28 cellular contexts compared by ENCODE assay signal in the genomic region with DNA sequence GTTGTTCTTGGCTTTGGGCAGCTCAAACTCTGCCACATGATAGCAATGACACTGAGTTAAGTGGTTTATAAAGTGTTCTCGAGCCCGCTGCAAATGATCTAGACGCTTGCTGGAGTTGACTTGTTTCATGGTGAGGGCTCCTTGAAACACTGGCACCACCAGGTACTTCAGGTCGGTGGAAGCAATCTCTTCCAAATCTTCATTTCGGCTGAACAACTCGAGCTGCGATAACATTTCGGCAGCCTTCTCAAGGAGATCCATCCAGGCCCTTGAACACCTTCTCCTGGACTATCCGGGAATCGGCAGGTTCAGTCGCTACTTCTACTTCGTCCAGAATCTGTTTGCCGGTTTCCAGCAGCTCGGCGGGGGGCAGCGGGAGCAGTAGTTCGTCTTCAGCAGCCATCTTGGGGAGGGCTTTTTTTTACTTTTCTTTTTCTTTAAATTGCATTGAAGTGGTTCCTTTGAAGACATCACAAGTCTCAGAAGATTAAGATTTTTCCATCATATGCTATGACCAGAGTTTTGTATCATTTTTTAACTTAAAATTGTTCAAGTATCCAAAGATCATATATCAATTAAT.
"Had no signal": no experiment of that assay in that cellular context is flagged by ENCODE, and none has a peak within 500 bp of the region (broad histone marks: within the 10 kb centered on the region; RNA-seq: fewer than 3 reads in every experiment).

No MANE protein-coding gene starts in this region.

- DNase-seq: activated CD4-positive, alpha-beta memory T cell treated with anti-CD3 and anti-CD28 coated beads for 36 hours; activated CD4-positive, alpha-beta T cell treated with anti-CD3 and anti-CD28 coated beads, Interleukin-2, amount 10 ng/mL, durations not matched to agents 24 days and 14 days; activated CD4-positive, CD25-positive, alpha-beta regulatory T cell treated with anti-CD3 and anti-CD28 coated beads, Interleukin-2, amount 50 U/mL, for 72 hours; activated CD8-positive, alpha-beta memory T cell treated with anti-CD3 and anti-CD28 coated beads, Interleukin-2, amount 50 U/mL, for 4 hours; activated effector memory CD4-positive, alpha-beta T cell treated with anti-CD3 and anti-CD28 coated beads, Interleukin-2, amount 50 U/mL, for 16 hours; activated naive CD4-positive, alpha-beta T cell treated with anti-CD3 and anti-CD28 coated beads for 36 hours; activated naive CD8-positive, alpha-beta T cell treated with anti-CD3 and anti-CD28 coated beads for 36 hours; activated T-cell treated with anti-CD3 and anti-CD28 coated beads, Interleukin-2, amount 50 U/mL, for 1 hour; adrenal gland; aorta; cerebellar nuclear complex; colonic mucosa; effector CD8-positive, alpha-beta T cell; glutamatergic neuron; left cardiac atrium; mammary epithelial cell; ovary; stimulated activated CD4-positive, alpha-beta T cell treated with anti-CD3 and anti-CD28 coated beads, Interleukin-12 subunit alpha, Interleukin-12 subunit beta, amount 100 ng/mL, for 4 hours; stimulated activated CD4-positive, alpha-beta T cell treated with anti-CD3 and anti-CD28 coated beads, Interleukin-4, amount 100 ng/mL, for 1 hour; stimulated activated naive CD8-positive, alpha-beta T cell treated with anti-CD3 and anti-CD28 coated beads, Interleukin-15, Interleukin-2, amounts not matched to agents 100 U/mL and 50 U/mL, for 24 hours; testis; upper lobe of left lung had no signal

- H3K4me3 ChIP-seq: adrenal gland, cardiac muscle cell, colonic mucosa, hepatocyte, ovary, skin epidermis, upper lobe of left lung, vagina had no signal

- H3K27ac ChIP-seq: adrenal gland, cardiac muscle cell, colonic mucosa, epithelial cell of prostate, hepatocyte, skin epidermis, testis, upper lobe of left lung, vagina had no signal

- H3K27me3 ChIP-seq: adrenal gland, cardiac muscle cell, colonic mucosa, hepatocyte, testis, upper lobe of left lung, vagina had no signal

- H3K36me3 ChIP-seq: adrenal gland, cardiac muscle cell, colonic mucosa, ovary, upper lobe of left lung, vagina had no signal

- H3K4me1 ChIP-seq: adrenal gland, colonic mucosa, testis, upper lobe of left lung, vagina had no signal

- ATAC-seq: left cardiac atrium; sciatic nerve; stimulated activated naive CD8-positive, alpha-beta T cell treated with anti-CD3 and anti-CD28 coated beads, Interleukin-15, Interleukin-2, amounts not matched to agents 100 U/mL and 50 U/mL, for 24 hours had no signal

- H3K79me2 ChIP-seq: hepatocyte had no signal

- H2AFZ ChIP-seq: hepatocyte had no signal

- H3K4me2 ChIP-seq: hepatocyte had no signal

- H3K9me3 ChIP-seq: adrenal gland, colonic mucosa, ovary, testis, upper lobe of left lung, vagina had no signal
